Comparison of ENCODE assay signal across 14 cellular contexts in genomic region chr22:44939451-44939850, GRCh38.
A peak's percentile ranks its signal among the peaks of the same experiment; 100 is the strongest.
DNase-seq lines count a peak whose midpoint lies in the region; ATAC-seq and TF ChIP-seq lines count a peak whose summit lies in the region.
"Had no signal": no experiment of that assay in that cellular context is flagged by ENCODE, and none has a peak within 500 bp of the region (broad histone marks: within the 10 kb centered on the region; RNA-seq: fewer than 3 reads in every experiment).

No MANE protein-coding gene starts in this region.

- H3K18ac ChIP-seq in H9 (ENCODE audit: insufficient read length, low read depth, low read length): no peak overlapping the region

- no peaks in the 10 kb centered on the region; the same call in 1 of the 2 replicates for H3K79me2 ChIP-seq in H9 (ENCODE audit: insufficient read depth, low read length)

- H4K8ac ChIP-seq in H9 (replicated peaks; ENCODE audit: insufficient read length, low read depth, low read length): no peak overlapping the region

- H2BK120ac ChIP-seq in H9 (ENCODE audit: low read depth, low read length, poor library complexity, severe bottlenecking): no peak overlapping the region

- no peak overlapping the region for H4K91ac ChIP-seq in H9 (ENCODE audit: insufficient read length, low read depth, low read length)

- ATAC-seq in central memory CD8-positive, alpha-beta T cell (replicated peaks; ENCODE audit: extremely low read depth, poor library complexity, severe bottlenecking): no peak
- ATAC-seq in lung (ENCODE audit: insufficient read depth, low FRiP score) (no peak), GM21423 (IDR thresholded peaks at IDR 0.05; ENCODE audit: unreplicated experiment) (no peak)
- ATAC-seq: CD8-positive, alpha-beta T cell had no signal

- peak overlapping the region in 1 of 2 experiments; percentile 57; a peak in 1 of 5 replicates for H3K4me3 Mint-ChIP-seq in H9
- no peak overlapping the region for H3K4me3 Mint-ChIP-seq in central memory CD8-positive, alpha-beta T cell
- H3K4me3 Mint-ChIP-seq in CD4-positive, alpha-beta memory T cell: no peak overlapping the region
- H3K4me3 Mint-ChIP-seq: CD8-positive, alpha-beta T cell; GM23338 had no signal

- H3K36me3 ChIP-seq in HEK293 (ENCODE audit: control insufficient read depth in 2 of 2, insufficient read depth in 1 of 2, low read length in 2 of 2) (no peaks in the 10 kb centered on the region), lung (ENCODE audit: control insufficient read depth in 2 of 2, insufficient read depth in 2 of 2, low read length in 2 of 2) (no peaks in the 10 kb centered on the region)
- no peaks in the 10 kb centered on the region for H3K36me3 ChIP-seq in CD4-positive, alpha-beta memory T cell (ENCODE audit: insufficient read depth, low read length)
- H3K36me3 ChIP-seq: HAP-1 had no signal

- H3K23ac ChIP-seq in H9 (ENCODE audit: insufficient read length, low read depth, low read length): no peak overlapping the region

- no peak overlapping the region for H4K5ac ChIP-seq in H9 (ENCODE audit: insufficient read length, low read depth, low read length)

- no peak overlapping the region for H3K9ac ChIP-seq in H9 (ENCODE audit: extremely low read depth, insufficient read length, low read length)

- TF ChIP-seq CTCF in H9 (conservative IDR thresholded peaks at IDR 0.05): no peak
- TF ChIP-seq CTCF in HEK293 (tag by site-specific recombination; IDR thresholded peaks at IDR 0.05): no peak
- no peak for TF ChIP-seq CTCF in lung (IDR thresholded peaks at IDR 0.05; ENCODE audit: control extremely low read depth, extremely low read depth)

- no peak overlapping the region for H3K14ac ChIP-seq in H9 (ENCODE audit: insufficient read depth, low read length)

- H2AFZ ChIP-seq in H9 (ENCODE audit: low read length): no peak overlapping the region
- H2AFZ ChIP-seq: GM23338 had no signal

- H3K4me1 Mint-ChIP-seq in H9: peaks cover 38 to 54% of the 10 kb centered on the region in 2 experiments
- no peaks in the 10 kb centered on the region for H3K4me1 Mint-ChIP-seq in central memory CD8-positive, alpha-beta T cell
- no peaks in the 10 kb centered on the region for H3K4me1 Mint-ChIP-seq in CD4-positive, alpha-beta memory T cell

- H3K27me3 Mint-ChIP-seq in H9 (ENCODE audit: low read depth): no peaks in the 10 kb centered on the region; the same call in 1 of the 2 replicates
- H3K27me3 Mint-ChIP-seq in central memory CD8-positive, alpha-beta T cell: peaks cover 33% of the 10 kb centered on the region
- peaks cover 4 to 6% of the 10 kb centered on the region in 2 donors for H3K27me3 Mint-ChIP-seq in CD4-positive, alpha-beta memory T cell

- no peaks in the 10 kb centered on the region for H3K9me3 Mint-ChIP-seq in H9
- no peaks in the 10 kb centered on the region for H3K9me3 Mint-ChIP-seq in central memory CD8-positive, alpha-beta T cell
- H3K9me3 Mint-ChIP-seq in CD4-positive, alpha-beta memory T cell: no peaks in the 10 kb centered on the region
- H3K9me3 Mint-ChIP-seq: CD8-positive, alpha-beta T cell; GM23338 had no signal

- H3K27me3 ChIP-seq in H9 (ENCODE audit: insufficient read depth, low read length) (no peaks in the 10 kb centered on the region), lung (ENCODE audit: control insufficient read depth, insufficient read depth) (no peaks in the 10 kb centered on the region)
- no peaks in the 10 kb centered on the region for H3K27me3 ChIP-seq in CD4-positive, alpha-beta memory T cell (ENCODE audit: insufficient read depth, low read length)

- H3K4me3 ChIP-seq in HEK293 (ENCODE audit: low read depth, low read length) (no peak overlapping the region), lung (peak overlapping the region; percentile 1)
- no peak overlapping the region for H3K4me3 ChIP-seq in CD4-positive, alpha-beta memory T cell (ENCODE audit: low read length in 2 of 2)
- H3K4me3 ChIP-seq: GM23338, HAP-1 had no signal

- no peaks in the 10 kb centered on the region for H4K20me1 ChIP-seq in H9 (ENCODE audit: control insufficient read depth, insufficient read depth, insufficient read length)

- H2BK5ac ChIP-seq in H9 (ENCODE audit: insufficient read length, low read length): no peak overlapping the region

- no peak overlapping the region for H2BK15ac ChIP-seq in H9 (ENCODE audit: low read depth, low read length)

- no peak overlapping the region for H3T11ph ChIP-seq in H9 (ENCODE audit: low read length)

- H2BK20ac ChIP-seq in H9 (ENCODE audit: low read depth, low read length, poor library complexity, severe bottlenecking): no peak overlapping the region

- DNase-seq in H9 (no peak), lung (ENCODE audit: low spot score) (no peak), NCI-H2081 (lab: John Stamatoyannopoulos, UW) (no peak)
- no peak for DNase-seq in central memory CD8-positive, alpha-beta T cell (ENCODE audit: low spot score in 2 of 2)
- DNase-seq in CD4-positive, alpha-beta memory T cell: no peak
- DNase-seq: C1 segment of cervical spinal cord; Caco-2; CD8-positive, alpha-beta T cell; DMS153; DND-41 had no signal

- H3K4me1 ChIP-seq in H9 (ENCODE audit: insufficient read depth, low read length): no peaks in the 10 kb centered on the region; the same call in 1 of the 2 replicates
- H3K4me1 ChIP-seq in HEK293 (ENCODE audit: control insufficient read depth, insufficient read depth, low read length): no peaks in the 10 kb centered on the region
- no peaks in the 10 kb centered on the region for H3K4me1 ChIP-seq in lung (ENCODE audit: control insufficient read depth in 2 of 2, insufficient read depth in 2 of 2, low read length in 2 of 2)
- no peaks in the 10 kb centered on the region for H3K4me1 ChIP-seq in CD4-positive, alpha-beta memory T cell (ENCODE audit: insufficient read depth, low read length)
- H3K4me1 ChIP-seq: Caco-2 had no signal

- H3K27ac ChIP-seq in H9 (ENCODE audit: insufficient read length, low read depth, low read length) (no peak overlapping the region), HEK293 (ENCODE audit: extremely low read depth, low read depth, low read length) (no peak overlapping the region), lung (ENCODE audit: low read depth in 1 of 2, low read length in 1 of 2) (no peak overlapping the region)
- no peak overlapping the region for H3K27ac ChIP-seq in CD4-positive, alpha-beta memory T cell (ENCODE audit: low read depth, low read length)

- H3K27ac Mint-ChIP-seq in H9: peak overlapping the region; percentile 23 to 87 (median 81); a peak in 3 of 7 replicates
- peak overlapping the region; percentile 34 for H3K27ac Mint-ChIP-seq in central memory CD8-positive, alpha-beta T cell (ENCODE audit: low read depth)
- H3K27ac Mint-ChIP-seq in CD4-positive, alpha-beta memory T cell: no peak overlapping the region
- H3K27ac Mint-ChIP-seq: CD8-positive, alpha-beta T cell; GM23338 had no signal

- H2BK12ac ChIP-seq in H9 (ENCODE audit: insufficient read length, low read depth, low read length): no peak overlapping the region

- POLR2A ChIA-PET in HEK293 (lab: Yijun Ruan, JAX): no interaction called here
- POLR2A ChIA-PET in CD4-positive, alpha-beta memory T cell (lab: Charles Lee; ENCODE audit: partially characterized antibody): no interaction called here

- H3K56ac ChIP-seq in H9 (ENCODE audit: insufficient read length, low read depth, low read length): no peak overlapping the region

- intact Hi-C loops in CD4-positive, alpha-beta memory T cell (cut with micrococcal nuclease): no loop called here

- no peak overlapping the region for H2AK5ac ChIP-seq in H9 (ENCODE audit: insufficient read length, low read length)

- peaks cover 0 to 19% (median 4%) of the 10 kb centered on the region in 3 experiments; a peak in 4 of 7 replicates for H3K36me3 Mint-ChIP-seq in H9 (ENCODE audit: insufficient read depth in 1 of 3, low read depth in 3 of 3)
- H3K36me3 Mint-ChIP-seq in central memory CD8-positive, alpha-beta T cell (ENCODE audit: insufficient read depth): peaks cover 2% of the 10 kb centered on the region
- H3K36me3 Mint-ChIP-seq in CD4-positive, alpha-beta memory T cell: no peaks in the 10 kb centered on the region
- H3K36me3 Mint-ChIP-seq: CD8-positive, alpha-beta T cell had no signal

- H3K4me2 ChIP-seq in H9 (ENCODE audit: insufficient read depth, insufficient read length, low read length): no peak overlapping the region

- no peaks in the 10 kb centered on the region for H3K23me2 ChIP-seq in H9 (ENCODE audit: insufficient read length, low read depth, low read length, poor library complexity, severe bottlenecking)

- no peak overlapping the region for H3K4ac ChIP-seq in H9 (ENCODE audit: low read depth, low read length)

- H3K79me1 ChIP-seq in H9 (ENCODE audit: insufficient read depth, low read depth, low read length, poor library complexity, severe bottlenecking): no peaks in the 10 kb centered on the region

- CTCF ChIA-PET in HEK293 (lab: Yijun Ruan, JAX): no interaction called here
- CTCF ChIA-PET in CD4-positive, alpha-beta memory T cell (lab: Charles Lee; ENCODE audit: partially characterized antibody): no interaction called here

- no CpG with 5 or more reads among the region's 11 CpGs for WGBS in H9 (ENCODE audit: extremely low coverage, insufficient read length, low lambda C conversion rate)
- 73 to 79% methylated on average over 11 of the region's 11 CpGs for WGBS in lung, 2 donors

- no peaks in the 10 kb centered on the region for H3K9me3 ChIP-seq in H9 (ENCODE audit: control insufficient read depth, low read depth, low read length)
- H3K9me3 ChIP-seq in HEK293 (ENCODE audit: control insufficient read depth, insufficient read depth, low read depth, low read length): no peaks in the 10 kb centered on the region
- H3K9me3 ChIP-seq in lung (ENCODE audit: control insufficient read depth in 2 of 2, insufficient read depth in 1 of 2, low read length in 1 of 2): peaks cover 0 to 2% of the 10 kb centered on the region in 2 donors
- H3K9me3 ChIP-seq in CD4-positive, alpha-beta memory T cell (ENCODE audit: control insufficient read depth in 1 of 2, low read length in 2 of 2): no peaks in the 10 kb centered on the region
- H3K9me3 ChIP-seq: Caco-2, HAP-1 had no signal

TF ChIP-seq in HEK293, 187 proteins besides CTCF, POLR2A, EP300 and RAD21:
- TF ChIP-seq EGR2 (tag by site-specific recombination; IDR thresholded peaks at IDR 0.05; ENCODE audit: low read depth) (0 out of 2 replicates have a peak, but pooled peaks have one; percentile 31), ZNF248 (tag by site-specific recombination; IDR thresholded peaks at IDR 0.05) (no peak)

Comparison
In these comparisons a context has a peak if more than half of its experiments do, and no peak if none do; other contexts are left out.
1. H3K27ac Mint-ChIP-seq: peak in H9 (3 of 3) and central memory CD8-positive, alpha-beta T cell (single experiment); none in CD4-positive, alpha-beta memory T cell (0 of 7).